10 cellular contexts compared by ENCODE assay signal in genomic region chr19:45497791-45498190, GRCh38. TPM values are rescaled to one million over a fixed set of nuclear protein-coding genes. Genes with fewer than 3 reads are reported as not detected.
DNase-seq lines count a peak whose midpoint lies in the region; FAIRE-seq and TF ChIP-seq lines count a peak whose summit lies in the region.
"Had no signal": no experiment of that assay in that cellular context is flagged by ENCODE, and none has a peak within 500 bp of the region (broad histone marks: within the 10 kb centered on the region; RNA-seq: fewer than 3 reads in every experiment).

No MANE protein-coding gene starts in this region.

- no peak overlapping the region for H3K4me3 ChIP-seq in astrocyte (ENCODE audit: insufficient read depth, low read depth, low read length)
- H3K4me3 ChIP-seq in prostate gland = no peak overlapping the region

- in situ Hi-C loops in GM13977 (cut with MboI; ENCODE audit: low pct_unique_long_range_greater_than_20kb, low sequenced_read_pairs, unreplicated experiment) = no loop called here

- peaks cover 13% of the 10 kb centered on the region for H3K27me3 ChIP-seq in astrocyte (ENCODE audit: insufficient read depth, low read length)
- no peaks in the 10 kb centered on the region for H3K27me3 ChIP-seq in prostate gland (replicated peaks; ENCODE audit: insufficient read depth)

- peak overlapping the region; percentile 77 for H3K4me2 ChIP-seq in astrocyte (ENCODE audit: low read length)

- TF ChIP-seq CTCF in HFFc6 (IDR thresholded peaks at IDR 0.05) (no peak), astrocyte (IDR thresholded peaks at IDR 0.05; ENCODE audit: insufficient read depth, low read depth, low read length) (no peak), nephron (IDR thresholded peaks at IDR 0.05; ENCODE audit: unreplicated experiment in 3 of 3) (no peak), prostate gland (IDR thresholded peaks at IDR 0.05) (no peak), GM13977 (IDR thresholded peaks at IDR 0.05; ENCODE audit: extremely low read depth, insufficient read depth, missing control alignments) (no peak)

- no peaks in the 10 kb centered on the region for H3K9me3 ChIP-seq in astrocyte (ENCODE audit: insufficient read depth, low read depth, low read length)
- H3K9me3 ChIP-seq in prostate gland = no peaks in the 10 kb centered on the region

- DNase-seq in NCI-H2227 (lab: John Stamatoyannopoulos, UW; ENCODE audit: unreplicated experiment) = peak; percentile 12
- no peak for DNase-seq in NCI-H2227 treated with DMSO at 0.1 percent for 48 hours (lab: John Stamatoyannopoulos, UW)
- no peak for DNase-seq in HFFc6
- no peak for DNase-seq in astrocyte (ENCODE audit: low read depth)
- DNase-seq in prostate gland (ENCODE audit: low spot score) = no peak
- no peak for DNase-seq in GM13977 (ENCODE audit: low spot score)
- no peak for DNase-seq in NCI-H2029 (lab: John Stamatoyannopoulos, UW)
- DNase-seq: NK-92 treated with Interleukin-12 subunit alpha and Interleukin-12 subunit beta, amount 100 ng/mL, for 24 hours had no signal

- H2AFZ ChIP-seq in astrocyte (ENCODE audit: low read depth, low read length) = no peak overlapping the region

- TF ChIP-seq POLR2A in prostate gland (IDR thresholded peaks at IDR 0.05) = no peak

- H3K4me1 Mint-ChIP-seq in HFFc6 (ENCODE audit: low read depth) (peaks cover 35% of the 10 kb centered on the region), astrocyte (ENCODE audit: low read depth, unreplicated experiment) (peaks cover 3% of the 10 kb centered on the region), nephron (peaks cover 35% of the 10 kb centered on the region)

- no peak overlapping the region for H3K27ac Mint-ChIP-seq in HFFc6
- H3K27ac Mint-ChIP-seq in astrocyte (ENCODE audit: unreplicated experiment) = peak overlapping the region; percentile 26
- no peak overlapping the region for H3K27ac Mint-ChIP-seq in nephron

- H3K79me2 ChIP-seq in astrocyte (ENCODE audit: insufficient read depth, low read length) = no peaks in the 10 kb centered on the region

- H3K27me3 Mint-ChIP-seq in HFFc6 (ENCODE audit: insufficient read depth) = peaks cover 10% of the 10 kb centered on the region
- H3K27me3 Mint-ChIP-seq in astrocyte (ENCODE audit: low read depth, unreplicated experiment) = peaks cover 24% of the 10 kb centered on the region
- peaks cover 72% of the 10 kb centered on the region for H3K27me3 Mint-ChIP-seq in nephron (ENCODE audit: low read depth)

- intact Hi-C loops in prostate gland (cut with DNase I) = no loop called here

- peak overlapping the region; percentile 3; the same call in 1 of the 2 replicates for H3K4me3 Mint-ChIP-seq in HFFc6
- H3K4me3 Mint-ChIP-seq in astrocyte (ENCODE audit: unreplicated experiment) = no peak overlapping the region
- H3K4me3 Mint-ChIP-seq in nephron = peak overlapping the region; percentile 63 to 85 (median 79)

- H3K9me3 Mint-ChIP-seq in HFFc6 (no peaks in the 10 kb centered on the region), astrocyte (ENCODE audit: unreplicated experiment) (peaks cover 2% of the 10 kb centered on the region), nephron (no peaks in the 10 kb centered on the region)

- WGBS in prostate gland = 27% methylated on average over 16 of the region's 16 CpGs

- FAIRE-seq in astrocyte (lab: Jason Lieb, UNC) = no peak

- H4K20me1 ChIP-seq in astrocyte (ENCODE audit: insufficient read depth, low read length) = peaks cover 12% of the 10 kb centered on the region

- H3K27ac ChIP-seq in astrocyte (ENCODE audit: low read depth, low read length) (no peak overlapping the region), prostate gland (no peak overlapping the region)

- H3K36me3 Mint-ChIP-seq in HFFc6 (ENCODE audit: low read depth) (no peaks in the 10 kb centered on the region), astrocyte (ENCODE audit: low read depth, unreplicated experiment) (peaks cover 3% of the 10 kb centered on the region), nephron (ENCODE audit: low read depth) (no peaks in the 10 kb centered on the region)

- H3K4me1 ChIP-seq in astrocyte (ENCODE audit: insufficient read depth, low read length) (peaks cover 11% of the 10 kb centered on the region), prostate gland (replicated peaks) (no peaks in the 10 kb centered on the region)

- no peaks in the 10 kb centered on the region for H3K36me3 ChIP-seq in astrocyte (ENCODE audit: insufficient read depth, low read length)
- H3K36me3 ChIP-seq in prostate gland = no peaks in the 10 kb centered on the region

- no peak overlapping the region for H3K9ac ChIP-seq in astrocyte (ENCODE audit: low read length)

RNA-seq across cellular contexts. Expression of gene PPM1N, which starts 0.5 kb away (rescaled TPM):
- total RNA-seq in HFFc6 (2021; fragmentation: NEBNext Ultra II Directional; extraction: Animal tissue kit (Norgen Biotek cat#: 25700)) = 1 to 10 TPM in 4 of 6 experiments, under 1 TPM in 2; 0.80 to 1.3 (median 1.1) TPM
- total RNA-seq in astrocyte (0.67 and 1.3 TPM in 2 replicates), prostate gland (1 to 10 TPM in 1 of 2 donors, under 1 TPM in 1; 0.36 to 1.8 TPM)
- total RNA-seq: kidney epithelial cell had no signal

RNA-seq across cellular contexts. Expression of gene RTN2, which starts 0.9 kb away (rescaled TPM):
- total RNA-seq in HFFc6 (2021; fragmentation: NEBNext Ultra II Directional; extraction: Animal tissue kit (Norgen Biotek cat#: 25700)) = 10 to 100 TPM; 10.3 to 21.3 (median 13.8) TPM
- total RNA-seq in astrocyte (29.1 and 35.3 TPM in 2 replicates), prostate gland (10 to 100 TPM in 1 of 2 donors, 1 to 10 TPM in 1; 7.2 to 19.7 TPM)

RNA-seq across cellular contexts. Expression of gene VASP, which starts 9.5 kb away (rescaled TPM):
- 100 to 1,000 TPM; 179 to 199 (median 185) TPM for total RNA-seq in HFFc6 (2021; fragmentation: NEBNext Ultra II Directional; extraction: Animal tissue kit (Norgen Biotek cat#: 25700))
- total RNA-seq in astrocyte (205 and 222 TPM in 2 replicates), prostate gland (100 to 1,000 TPM in 1 of 2 donors, 10 to 100 TPM in 1; 82.7 to 119 TPM)

RNA-seq across cellular contexts. Expression of gene FOSB, which starts 30.0 kb away (rescaled TPM):
- total RNA-seq in HFFc6 (2021; fragmentation: NEBNext Ultra II Directional; extraction: Animal tissue kit (Norgen Biotek cat#: 25700)) = 10 to 100 TPM; 35.0 to 71.5 (median 62.9) TPM
- total RNA-seq in astrocyte (8.2 and 13.3 TPM in 2 replicates), prostate gland (1 to 10 TPM; 2.5 to 6.4 TPM)
